14 cellular contexts compared by ENCODE assay signal in the genomic region with DNA sequence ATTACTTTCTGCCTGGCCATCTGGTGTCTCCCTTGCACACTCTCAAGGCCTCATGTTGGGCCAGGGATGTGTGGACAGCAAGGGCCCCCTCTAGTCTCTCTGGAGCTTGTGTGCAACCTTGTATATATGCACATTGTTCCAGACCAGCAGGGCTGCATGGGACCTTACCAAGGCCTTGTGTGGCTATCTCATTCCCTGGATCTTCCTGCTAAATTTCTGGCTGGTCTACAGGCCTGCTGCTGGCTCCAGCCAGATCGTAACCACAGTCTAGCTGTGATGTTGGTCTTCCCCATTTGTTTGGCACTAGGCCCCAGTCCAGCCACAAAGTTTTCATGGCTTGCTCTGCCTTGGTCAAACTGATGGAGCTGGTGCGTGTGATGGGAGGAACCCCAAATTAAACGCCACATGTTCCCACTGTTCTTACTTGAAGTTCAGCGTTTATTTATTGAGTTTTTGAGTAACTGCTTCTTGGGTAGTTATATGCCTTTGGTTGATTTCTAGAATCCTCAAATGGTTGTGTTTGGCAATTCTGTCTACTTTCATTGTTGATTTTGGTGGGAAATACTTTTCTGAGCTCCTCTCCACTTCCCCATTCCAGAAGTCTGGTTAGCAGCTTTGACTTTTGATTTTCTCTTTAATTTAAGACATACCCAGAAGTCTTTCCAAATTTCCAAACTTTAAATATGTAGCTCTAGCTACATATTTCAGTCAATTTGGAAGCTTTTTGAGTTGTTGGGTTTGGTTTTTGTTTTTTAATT. TPM values are rescaled to one million over a fixed set of nuclear protein-coding genes. Genes with fewer than 3 reads are reported as not detected.
DNase-seq lines count a peak whose midpoint lies in the region; ATAC-seq and TF ChIP-seq lines count a peak whose summit lies in the region.
"Had no signal": no experiment of that assay in that cellular context is flagged by ENCODE, and none has a peak within 500 bp of the region (broad histone marks: within the 10 kb centered on the region; RNA-seq: fewer than 3 reads in every experiment).

No MANE protein-coding gene starts in this region.

- H3K4me1 ChIP-seq in OCI-LY1 (ENCODE audit: insufficient read depth, low read length, severe bottlenecking) (peaks cover 44% of the 10 kb centered on the region), PC-9 (replicated peaks; ENCODE audit: insufficient read depth) (no peaks in the 10 kb centered on the region)

- H3K9me2 ChIP-seq in OCI-LY1 (ENCODE audit: low read depth, low read length): no peaks in the 10 kb centered on the region
- H3K9me2 ChIP-seq in PC-9 (ENCODE audit: insufficient read depth): no peaks in the 10 kb centered on the region

- no peaks in the 10 kb centered on the region for H3K27me3 Mint-ChIP-seq in stimulated activated memory B cell treated with anti-CD40 and anti-IgM and Interleukin-4, amounts not matched to agents 10 μg/mL and 1 μg/mL and 100 μg/mL, for 72 hours
- H3K27me3 Mint-ChIP-seq in activated T-helper 1 cell treated with anti-CD3 and anti-CD28 coated beads, Interleukin-12 subunit alpha, Interleukin-12 subunit beta, Interleukin-2, Interleukin-4 antibody, amounts not matched to agents 30 ng/mL and 10 ng/mL and 1 ng/mL, durations not matched to agents 14 hours and 24 hours and 36 hours (ENCODE audit: insufficient read depth): no peaks in the 10 kb centered on the region

- no peak for TF ChIP-seq CTCF in OCI-LY1 (IDR thresholded peaks at IDR 0.05; ENCODE audit: low read length)
- TF ChIP-seq CTCF in PC-9 (conservative IDR thresholded peaks at IDR 0.05): no peak

- peaks cover 7% of the 10 kb centered on the region for H3K36me3 Mint-ChIP-seq in stimulated activated memory B cell treated with anti-CD40 and anti-IgM and Interleukin-4, amounts not matched to agents 10 μg/mL and 1 μg/mL and 100 μg/mL, for 72 hours
- H3K36me3 Mint-ChIP-seq in activated T-helper 1 cell treated with anti-CD3 and anti-CD28 coated beads, Interleukin-12 subunit alpha, Interleukin-12 subunit beta, Interleukin-2, Interleukin-4 antibody, amounts not matched to agents 30 ng/mL and 10 ng/mL and 1 ng/mL, durations not matched to agents 14 hours and 24 hours and 36 hours (ENCODE audit: low read depth): peaks cover 2% of the 10 kb centered on the region

- peaks cover 74% of the 10 kb centered on the region for H3K4me1 Mint-ChIP-seq in stimulated activated memory B cell treated with anti-CD40 and anti-IgM and Interleukin-4, amounts not matched to agents 10 μg/mL and 1 μg/mL and 100 μg/mL, for 72 hours
- no peaks in the 10 kb centered on the region for H3K4me1 Mint-ChIP-seq in activated T-helper 1 cell treated with anti-CD3 and anti-CD28 coated beads, Interleukin-12 subunit alpha, Interleukin-12 subunit beta, Interleukin-2, Interleukin-4 antibody, amounts not matched to agents 30 ng/mL and 10 ng/mL and 1 ng/mL, durations not matched to agents 14 hours and 24 hours and 36 hours (ENCODE audit: low read depth)
- H3K4me1 Mint-ChIP-seq: nephron had no signal

- no TSS peak for BruUV-seq in PC-9 (replicated peaks; lab: Mats Ljungman, UMichigan)

- POLR2A ChIA-PET in PC-9 (lab: Charles Lee; ENCODE audit: unreplicated experiment): no interaction called here

- peak overlapping the region; percentile 54; the same call in 1 of the 2 replicates for H3K9ac ChIP-seq in OCI-LY1 (ENCODE audit: low read length)

- DNase-seq in NCI-H2171 treated with DMSO at 0.1 percent for 48 hours (lab: John Stamatoyannopoulos, UW) (peak; percentile 24), NCI-H2171 (lab: John Stamatoyannopoulos, UW) (no peak), epithelial cell of prostate (ENCODE audit: low read depth, low spot score) (no peak), PC-9 (no peak), NCI-H2196 treated with DMSO at 0.1 percent for 48 hours (lab: John Stamatoyannopoulos, UW; ENCODE audit: unreplicated experiment) (no peak)
- DNase-seq in activated T-helper 1 cell treated with anti-CD3 and anti-CD28 coated beads, Interleukin-12 subunit alpha, Interleukin-12 subunit beta, Interleukin-2, Interleukin-4 antibody, amounts not matched to agents 30 ng/mL and 10 ng/mL and 1 ng/mL, durations not matched to agents 14 hours and 24 hours and 36 hours (ENCODE audit: low spot score): no peak
- DNase-seq: activated gamma-delta T cell treated with Interleukin-2 at 50 U/mL for 16 hours; NCI-H526; stimulated activated CD4-positive, alpha-beta T cell treated with anti-CD3 and anti-CD28 coated beads, Interleukin-4, amount 100 ng/mL, for 1 hour had no signal

- peak overlapping the region; percentile 86 for H3K27ac Mint-ChIP-seq in stimulated activated memory B cell treated with anti-CD40 and anti-IgM and Interleukin-4, amounts not matched to agents 10 μg/mL and 1 μg/mL and 100 μg/mL, for 72 hours
- H3K27ac Mint-ChIP-seq in activated T-helper 1 cell treated with anti-CD3 and anti-CD28 coated beads, Interleukin-12 subunit alpha, Interleukin-12 subunit beta, Interleukin-2, Interleukin-4 antibody, amounts not matched to agents 30 ng/mL and 10 ng/mL and 1 ng/mL, durations not matched to agents 14 hours and 24 hours and 36 hours: no peak overlapping the region

- H3K9me3 ChIP-seq in OCI-LY1 (ENCODE audit: low read length): peaks cover 7% of the 10 kb centered on the region; the same call in 1 of the 2 replicates
- no peaks in the 10 kb centered on the region for H3K9me3 ChIP-seq in PC-9 (ENCODE audit: insufficient read depth, low read depth)

- H3F3A ChIP-seq in OCI-LY1 (ENCODE audit: insufficient read depth, low read length): 0 out of 2 replicates have a peak, but pooled peaks cover 3% of the 10 kb centered on the region
- H3F3A ChIP-seq in PC-9 (ENCODE audit: insufficient read depth, low read depth): no peaks in the 10 kb centered on the region

- H3K4me3 ChIP-seq in OCI-LY1 (ENCODE audit: low read depth, low read length, poor library complexity, severe bottlenecking): no peak overlapping the region
- H3K4me3 ChIP-seq in PC-9: no peak overlapping the region
- H3K4me3 ChIP-seq: thoracic aorta had no signal

- H4K20me1 ChIP-seq in OCI-LY1 (ENCODE audit: insufficient read depth, low read length) (no peaks in the 10 kb centered on the region), PC-9 (ENCODE audit: insufficient read depth) (no peaks in the 10 kb centered on the region)

- no peak for ATAC-seq in stimulated activated memory B cell treated with anti-CD40 and anti-IgM and Interleukin-4, amounts not matched to agents 10 μg/mL and 1 μg/mL and 100 μg/mL, for 72 hours

- H3K79me2 ChIP-seq in OCI-LY1 (ENCODE audit: insufficient read depth, low read length): peaks cover 39% of the 10 kb centered on the region
- peaks cover 9% of the 10 kb centered on the region; the same call in 1 of the 2 replicates for H3K79me2 ChIP-seq in PC-9 (ENCODE audit: low read depth)

- no peak overlapping the region for H2AFZ ChIP-seq in OCI-LY1 (ENCODE audit: low read length)
- H2AFZ ChIP-seq in PC-9: no peak overlapping the region

- intact Hi-C loops in PC-9 (cut with micrococcal nuclease; ENCODE audit: unreplicated experiment): no loop called here
- intact Hi-C loops in activated T-helper 1 cell treated with anti-CD3 and anti-CD28 coated beads, Interleukin-12 subunit alpha, Interleukin-12 subunit beta, Interleukin-2, Interleukin-4 antibody, amounts not matched to agents 30 ng/mL and 10 ng/mL and 1 ng/mL, durations not matched to agents 14 hours and 24 hours and 36 hours (cut with micrococcal nuclease): no loop called here

- H3K27me3 ChIP-seq in OCI-LY1 (ENCODE audit: insufficient read depth, low read length): no peaks in the 10 kb centered on the region
- H3K27me3 ChIP-seq in PC-9 (ENCODE audit: insufficient read depth, low read depth): no peaks in the 10 kb centered on the region

- peak overlapping the region; percentile 96 for H3K27ac ChIP-seq in OCI-LY1 (ENCODE audit: low read depth, low read length, poor library complexity, severe bottlenecking)
- peak overlapping the region; percentile 6 for H3K27ac ChIP-seq in epithelial cell of prostate
- H3K27ac ChIP-seq in PC-9: no peak overlapping the region
- H3K27ac ChIP-seq: 22Rv1 had no signal

- peaks cover 5% of the 10 kb centered on the region for H3K9me3 Mint-ChIP-seq in stimulated activated memory B cell treated with anti-CD40 and anti-IgM and Interleukin-4, amounts not matched to agents 10 μg/mL and 1 μg/mL and 100 μg/mL, for 72 hours
- peaks cover 24% of the 10 kb centered on the region for H3K9me3 Mint-ChIP-seq in activated T-helper 1 cell treated with anti-CD3 and anti-CD28 coated beads, Interleukin-12 subunit alpha, Interleukin-12 subunit beta, Interleukin-2, Interleukin-4 antibody, amounts not matched to agents 30 ng/mL and 10 ng/mL and 1 ng/mL, durations not matched to agents 14 hours and 24 hours and 36 hours

- H3K4me2 ChIP-seq in OCI-LY1 (ENCODE audit: low read length): peak overlapping the region; percentile 52; the same call in 1 of the 2 replicates
- no peak overlapping the region for H3K4me2 ChIP-seq in PC-9

- H3K4me3 Mint-ChIP-seq in stimulated activated memory B cell treated with anti-CD40 and anti-IgM and Interleukin-4, amounts not matched to agents 10 μg/mL and 1 μg/mL and 100 μg/mL, for 72 hours: no peak overlapping the region
- H3K4me3 Mint-ChIP-seq in activated T-helper 1 cell treated with anti-CD3 and anti-CD28 coated beads, Interleukin-12 subunit alpha, Interleukin-12 subunit beta, Interleukin-2, Interleukin-4 antibody, amounts not matched to agents 30 ng/mL and 10 ng/mL and 1 ng/mL, durations not matched to agents 14 hours and 24 hours and 36 hours: no peak overlapping the region
- H3K4me3 Mint-ChIP-seq: nephron had no signal

- peaks cover 16% of the 10 kb centered on the region for H3K36me3 ChIP-seq in OCI-LY1 (ENCODE audit: insufficient read depth, low read length)
- H3K36me3 ChIP-seq in PC-9 (ENCODE audit: low read depth): no peaks in the 10 kb centered on the region
- H3K36me3 ChIP-seq: thoracic aorta had no signal

- CTCF ChIA-PET in PC-9 (lab: Charles Lee): no interaction called here

RNA-seq across cellular contexts. Expression of gene SIPA1L3, which starts 56.4 kb away (rescaled TPM):
- 53.4 and 55.2 TPM in 2 replicates for total RNA-seq in PC-9 (2021)
- 16.7 and 18.4 TPM in 2 replicates for total RNA-seq in activated T-helper 1 cell treated with anti-CD3 and anti-CD28 coated beads, Interleukin-12 subunit alpha, Interleukin-12 subunit beta, Interleukin-2, Interleukin-4 antibody, amounts not matched to agents 30 ng/mL and 10 ng/mL and 1 ng/mL, durations not matched to agents 14 hours and 24 hours and 36 hours

RNA-seq across cellular contexts. Expression of gene WDR87, which starts 57.0 kb away (rescaled TPM):
- total RNA-seq in PC-9 (2021): not detected in 2 replicates
- not detected in 2 replicates for total RNA-seq in activated T-helper 1 cell treated with anti-CD3 and anti-CD28 coated beads, Interleukin-12 subunit alpha, Interleukin-12 subunit beta, Interleukin-2, Interleukin-4 antibody, amounts not matched to agents 30 ng/mL and 10 ng/mL and 1 ng/mL, durations not matched to agents 14 hours and 24 hours and 36 hours
- total RNA-seq: thoracic aorta had no signal
